In the genomic region with DNA sequence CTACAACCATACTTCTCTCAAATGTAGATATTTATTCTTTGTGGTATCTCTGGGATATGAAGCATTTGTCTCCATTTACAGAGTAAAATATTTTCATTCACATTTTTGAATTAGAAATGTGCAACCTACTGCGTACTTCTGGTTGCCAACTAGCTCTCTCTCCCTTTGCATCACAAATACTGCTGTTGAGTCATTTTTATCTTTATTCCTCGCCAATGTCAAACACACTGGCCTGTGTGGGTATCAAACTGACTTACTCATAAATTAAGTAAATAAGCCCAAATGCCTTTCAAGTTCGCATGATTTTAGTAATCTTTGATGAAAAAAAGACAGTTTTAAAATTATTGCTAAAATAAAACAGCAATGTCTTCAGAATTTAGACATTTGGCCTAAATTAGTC, we compare ENCODE assay signal across 25 cellular contexts.
"Had no signal": no experiment of that assay in that cellular context is flagged by ENCODE, and none has a peak within 500 bp of the region (broad histone marks: within the 10 kb centered on the region; RNA-seq: fewer than 3 reads in every experiment).

No MANE protein-coding gene starts in this region.

- ATAC-seq: naive thymus-derived CD4-positive, alpha-beta T cell; right lobe of liver; stimulated activated naive B cell treated with anti-CD40 and anti-IgM and Interleukin-4, amounts not matched to agents 10 μg/mL and 1 μg/mL and 100 μg/mL, for 72 hours; stimulated activated naive CD8-positive, alpha-beta T cell treated with anti-CD3 and anti-CD28 coated beads, Interleukin-15, Interleukin-2, amounts not matched to agents 100 U/mL and 50 U/mL, for 24 hours had no signal

- H3K27ac ChIP-seq: left ventricle myocardium inferior, neural progenitor cell, neutrophil, ovary, right atrium auricular region, right lobe of liver, stomach, testis, thyroid gland, transverse colon, upper lobe of left lung had no signal

- H3K4me2 ChIP-seq: neural progenitor cell, smooth muscle cell had no signal

- H3K36me3 ChIP-seq: left ventricle myocardium inferior, neural progenitor cell, neutrophil, ovary, right atrium auricular region, right lobe of liver, stomach, thyroid gland, transverse colon, upper lobe of left lung had no signal

- H3K27me3 ChIP-seq: neural progenitor cell, neutrophil, ovary, right atrium auricular region, right lobe of liver, stomach, testis, thyroid gland, transverse colon, upper lobe of left lung had no signal

- H3K27ac Mint-ChIP-seq: mesothelial cell of epicardium; nephron progenitor cell; neural progenitor cell; progenitor cell of endocrine pancreas; stimulated activated naive B cell treated with anti-CD40 and anti-IgM and Interleukin-4, amounts not matched to agents 10 μg/mL and 1 μg/mL and 100 μg/mL, for 72 hours had no signal

- H3K9me3 Mint-ChIP-seq: neural progenitor cell had no signal

- H3K36me3 Mint-ChIP-seq: mesothelial cell of epicardium, neural progenitor cell had no signal

- H3K4me3 Mint-ChIP-seq: mesothelial cell of epicardium; naive thymus-derived CD4-positive, alpha-beta T cell; nephron progenitor cell; neural progenitor cell; stimulated activated naive B cell treated with anti-CD40 and anti-IgM and Interleukin-4, amounts not matched to agents 10 μg/mL and 1 μg/mL and 100 μg/mL, for 72 hours had no signal

- DNase-seq: hippocampal formation; kidney; left ventricle myocardium inferior; mesendoderm; naive thymus-derived CD4-positive, alpha-beta T cell; nephron progenitor cell; occipital lobe; ovary; right lobe of liver; stimulated activated CD4-positive, alpha-beta T cell treated with anti-CD3 and anti-CD28 coated beads, Interleukin-1b, Interleukin-23, amount 100 ng/mL, for 48 hours; stimulated activated CD4-positive, alpha-beta T cell treated with anti-CD3 and anti-CD28 coated beads, Interleukin-4, amount 100 ng/mL, for 1 hour; stimulated activated naive B cell treated with anti-CD40 and anti-IgM and Interleukin-4, amounts not matched to agents 10 μg/mL and 1 μg/mL and 100 μg/mL, for 72 hours; stimulated activated naive CD8-positive, alpha-beta T cell treated with anti-CD3 and anti-CD28 coated beads, Interleukin-15, Interleukin-2, amounts not matched to agents 100 U/mL and 50 U/mL, for 24 hours; stomach; testis; thyroid gland; transverse colon; upper lobe of left lung had no signal

- H2AFZ ChIP-seq: neural progenitor cell had no signal

- H3K4me1 Mint-ChIP-seq: mesothelial cell of epicardium, nephron progenitor cell, neural progenitor cell had no signal

- H3K9me3 ChIP-seq: neutrophil, ovary, right atrium auricular region, right lobe of liver, stomach, testis, thyroid gland, transverse colon had no signal

- H3K27me3 Mint-ChIP-seq: naive thymus-derived CD4-positive, alpha-beta T cell; progenitor cell of endocrine pancreas; stimulated activated naive B cell treated with anti-CD40 and anti-IgM and Interleukin-4, amounts not matched to agents 10 μg/mL and 1 μg/mL and 100 μg/mL, for 72 hours had no signal

- H3K4me1 ChIP-seq: left ventricle myocardium inferior, neural progenitor cell, right atrium auricular region, stomach, testis, thyroid gland, transverse colon, upper lobe of left lung had no signal

- H3K4me3 ChIP-seq: left ventricle myocardium inferior, lung, neural progenitor cell, ovary, right atrium auricular region, right lobe of liver, smooth muscle cell, stomach, testis, thyroid gland, transverse colon, upper lobe of left lung had no signal
